26 cellular contexts compared by ENCODE assay signal in genomic region chr14:55754471-55754870, GRCh38.
"Had no signal": no experiment of that assay in that cellular context is flagged by ENCODE, and none has a peak within 500 bp of the region (broad histone marks: within the 10 kb centered on the region; RNA-seq: fewer than 3 reads in every experiment).

No MANE protein-coding gene starts in this region.

- H3K27ac Mint-ChIP-seq: activated CD4-positive, alpha-beta T cell treated with anti-CD3 and anti-CD28 coated beads, Interleukin-2, amount 10 ng/mL, durations not matched to agents 7 days and 5 days; activated CD8-positive, alpha-beta T cell treated with anti-CD3 and anti-CD28 coated beads, Interleukin-2, amount 10 ng/mL, durations not matched to agents 7 days and 5 days; activated naive CD4-positive, alpha-beta T cell treated with anti-CD3 and anti-CD28 coated beads, Interleukin-2, amount 10 ng/mL, durations not matched to agents 7 days and 5 days; activated naive CD8-positive, alpha-beta T cell treated with anti-CD3 and anti-CD28 coated beads, Interleukin-2, amount 50 U/mL, for 24 hours; dendritic cell treated with granulocyte-macrophage colony-stimulating factor and Interleukin-4, amounts not matched to agents 40 ng/mL and 50 ng/mL, for 4 days; nephron progenitor cell; T-helper 1 cell treated with Interleukin-12 subunit alpha and Interleukin-12 subunit beta and Interleukin-4 antibody, amounts not matched to agents 30 μg/mL and 1 μg/mL, for 36 hours had no signal

- H3K27ac ChIP-seq: hepatocyte, tibial nerve had no signal

- H3K9me3 Mint-ChIP-seq: activated CD4-positive, alpha-beta T cell treated with anti-CD3 and anti-CD28 coated beads, Interleukin-2, amount 10 ng/mL, durations not matched to agents 7 days and 5 days; activated naive CD4-positive, alpha-beta T cell treated with anti-CD3 and anti-CD28 coated beads, Interleukin-2, amount 10 ng/mL, durations not matched to agents 7 days and 5 days; activated naive CD8-positive, alpha-beta T cell treated with anti-CD3 and anti-CD28 coated beads, Interleukin-2, amount 50 U/mL, for 24 hours; activated T-cell treated with anti-CD3 and anti-CD28 coated beads, Interleukin-2, amount 50 U/mL, for 4 hours; dendritic cell treated with granulocyte-macrophage colony-stimulating factor and Interleukin-4, amounts not matched to agents 40 ng/mL and 50 ng/mL, for 4 days; nephron progenitor cell; T-helper 1 cell treated with Interleukin-12 subunit alpha and Interleukin-12 subunit beta and Interleukin-4 antibody, amounts not matched to agents 30 μg/mL and 1 μg/mL, for 36 hours had no signal

- H3K79me2 ChIP-seq: hepatocyte had no signal

- H3K4me2 ChIP-seq: hepatocyte had no signal

- H2AFZ ChIP-seq: hepatocyte had no signal

- ATAC-seq: activated CD4-positive, CD25-positive, alpha-beta regulatory T cell treated with anti-CD3 and anti-CD28 coated beads, Interleukin-2, amount 50 U/mL, for 24 hours; activated CD8-positive, alpha-beta T cell treated with anti-CD3 and anti-CD28 coated beads, Interleukin-2, amount 10 ng/mL, durations not matched to agents 7 days and 5 days; activated naive CD8-positive, alpha-beta T cell treated with anti-CD3 and anti-CD28 coated beads, Interleukin-2, amount 50 U/mL, for 24 hours; activated T-cell treated with anti-CD3 and anti-CD28 coated beads, Interleukin-2, amount 50 U/mL, for 4 hours; left colon; stimulated activated naive CD8-positive, alpha-beta T cell treated with anti-CD3 and anti-CD28 coated beads, Interleukin-15, Interleukin-2, amounts not matched to agents 100 U/mL and 50 U/mL, for 24 hours had no signal

- H3K4me3 ChIP-seq: hepatocyte, lung, tibial nerve had no signal

- H3K27me3 Mint-ChIP-seq: activated naive CD8-positive, alpha-beta T cell treated with anti-CD3 and anti-CD28 coated beads, Interleukin-2, amount 50 U/mL, for 24 hours; dendritic cell treated with granulocyte-macrophage colony-stimulating factor and Interleukin-4, amounts not matched to agents 40 ng/mL and 50 ng/mL, for 4 days had no signal

- H3K4me1 Mint-ChIP-seq: activated CD4-positive, alpha-beta T cell treated with anti-CD3 and anti-CD28 coated beads, Interleukin-2, amount 10 ng/mL, durations not matched to agents 7 days and 5 days; activated naive CD8-positive, alpha-beta T cell treated with anti-CD3 and anti-CD28 coated beads, Interleukin-2, amount 50 U/mL, for 24 hours had no signal

- H3K27me3 ChIP-seq: hepatocyte, tibial nerve had no signal

- H3K9me3 ChIP-seq: tibial nerve had no signal

- H3K4me3 Mint-ChIP-seq: activated CD4-positive, alpha-beta T cell treated with anti-CD3 and anti-CD28 coated beads, Interleukin-2, amount 10 ng/mL, durations not matched to agents 7 days and 5 days; activated CD8-positive, alpha-beta T cell treated with anti-CD3 and anti-CD28 coated beads, Interleukin-2, amount 10 ng/mL, durations not matched to agents 7 days and 5 days; activated naive CD4-positive, alpha-beta T cell treated with anti-CD3 and anti-CD28 coated beads, Interleukin-2, amount 10 ng/mL, durations not matched to agents 7 days and 5 days; activated naive CD8-positive, alpha-beta T cell treated with anti-CD3 and anti-CD28 coated beads, Interleukin-2, amount 50 U/mL, for 24 hours; activated T-cell treated with anti-CD3 and anti-CD28 coated beads, Interleukin-2, amount 50 U/mL, for 4 hours; dendritic cell treated with granulocyte-macrophage colony-stimulating factor and Interleukin-4, amounts not matched to agents 40 ng/mL and 50 ng/mL, for 4 days; nephron progenitor cell; T-helper 1 cell treated with Interleukin-12 subunit alpha and Interleukin-12 subunit beta and Interleukin-4 antibody, amounts not matched to agents 30 μg/mL and 1 μg/mL, for 36 hours had no signal

- DNase-seq: activated CD4-positive, alpha-beta T cell treated with anti-CD3 and anti-CD28 coated beads, Interleukin-2, amount 10 ng/mL, durations not matched to agents 7 days and 5 days; activated CD8-positive, alpha-beta T cell treated with anti-CD3 and anti-CD28 coated beads, Interleukin-2, amount 10 ng/mL, durations not matched to agents 7 days and 5 days; activated effector memory CD4-positive, alpha-beta T cell treated with Interleukin-2 at 50 U/mL for 16 hours; activated naive CD4-positive, alpha-beta T cell treated with anti-CD3 and anti-CD28 coated beads, Interleukin-2, amount 10 ng/mL, durations not matched to agents 7 days and 5 days; activated naive CD8-positive, alpha-beta T cell treated with anti-CD3 and anti-CD28 coated beads, Interleukin-2, amount 50 U/mL, for 24 hours; activated T-cell treated with anti-CD3 and anti-CD28 coated beads, Interleukin-2, amount 50 U/mL, for 4 hours; aorta; cerebellar nuclear complex; effector memory CD4-positive, alpha-beta T cell; foreskin fibroblast; islet precursor cell; left colon; midbrain; nephron progenitor cell; occipital lobe; posterior cingulate gyrus; retina; stimulated activated CD4-positive, alpha-beta T cell treated with anti-CD3 and anti-CD28 coated beads, Interleukin-2, amount 100 ng/mL, for 24 hours; stimulated activated naive CD8-positive, alpha-beta T cell treated with anti-CD3 and anti-CD28 coated beads, Interleukin-15, Interleukin-2, amounts not matched to agents 100 U/mL and 50 U/mL, for 24 hours; substantia nigra had no signal

- H3K36me3 ChIP-seq: tibial nerve had no signal
